ENCODE assay signal across 25 cellular contexts in the genomic region with DNA sequence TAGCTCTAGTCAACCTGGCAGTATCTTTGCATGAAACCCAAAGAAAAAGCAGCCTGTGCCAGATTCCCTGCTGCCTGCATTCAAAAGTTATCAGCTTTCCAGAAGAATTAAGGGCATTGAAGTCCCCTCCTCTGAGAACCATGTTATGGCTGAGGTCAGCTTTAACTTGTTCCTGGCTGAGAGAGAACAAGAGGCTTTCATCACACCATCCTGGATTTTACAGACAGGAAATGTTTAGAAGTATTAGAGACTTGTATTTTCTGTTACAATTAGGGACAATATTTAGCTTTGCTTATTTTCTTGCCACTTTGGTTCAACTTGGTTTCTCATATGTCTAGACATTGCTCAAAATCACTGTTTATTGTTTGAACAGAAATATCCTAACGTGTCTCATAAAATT.
"Had no signal": no experiment of that assay in that cellular context is flagged by ENCODE, and none has a peak within 500 bp of the region (broad histone marks: within the 10 kb centered on the region; RNA-seq: fewer than 3 reads in every experiment).

No MANE protein-coding gene starts in this region.

- H3K36me3 Mint-ChIP-seq: brain; naive thymus-derived CD8-positive, alpha-beta T cell; type B pancreatic cell had no signal

- H3K27me3 Mint-ChIP-seq: brain, type B pancreatic cell had no signal

- H3K4me3 Mint-ChIP-seq: activated CD8-positive, alpha-beta T cell treated with anti-CD3 and anti-CD28 coated beads, Interleukin-2, amount 10 ng/mL, durations not matched to agents 7 days and 5 days; activated T-helper 1 cell treated with anti-CD3 and anti-CD28 coated beads, Interleukin-12 subunit alpha, Interleukin-12 subunit beta, Interleukin-2, Interleukin-4 antibody, amounts not matched to agents 30 ng/mL and 10 ng/mL and 1 ng/mL, durations not matched to agents 14 hours and 24 hours and 36 hours; brain; naive thymus-derived CD8-positive, alpha-beta T cell; type B pancreatic cell had no signal

- H3K27ac Mint-ChIP-seq: activated CD8-positive, alpha-beta T cell treated with anti-CD3 and anti-CD28 coated beads, Interleukin-2, amount 10 ng/mL, durations not matched to agents 7 days and 5 days; activated T-helper 1 cell treated with anti-CD3 and anti-CD28 coated beads, Interleukin-12 subunit alpha, Interleukin-12 subunit beta, Interleukin-2, Interleukin-4 antibody, amounts not matched to agents 30 ng/mL and 10 ng/mL and 1 ng/mL, durations not matched to agents 14 hours and 24 hours and 36 hours; naive thymus-derived CD8-positive, alpha-beta T cell; type B pancreatic cell had no signal

- H3K9me3 Mint-ChIP-seq: activated T-helper 1 cell treated with anti-CD3 and anti-CD28 coated beads, Interleukin-12 subunit alpha, Interleukin-12 subunit beta, Interleukin-2, Interleukin-4 antibody, amounts not matched to agents 30 ng/mL and 10 ng/mL and 1 ng/mL, durations not matched to agents 14 hours and 24 hours and 36 hours; brain; naive thymus-derived CD8-positive, alpha-beta T cell; type B pancreatic cell had no signal

- FAIRE-seq: small intestine had no signal

- H3K4me1 ChIP-seq: left lung, parathyroid adenoma had no signal

- H2AFZ ChIP-seq: parathyroid adenoma had no signal

- H3K27me3 ChIP-seq: esophagus squamous epithelium, heart left ventricle, left lung, right lobe of liver had no signal

- H3K9me3 ChIP-seq: esophagus squamous epithelium, heart left ventricle, left lung, right lobe of liver, thoracic aorta had no signal

- H3K27ac ChIP-seq: esophagus squamous epithelium, heart left ventricle, left lung, parathyroid adenoma, right lobe of liver, thoracic aorta had no signal

- H3K9ac ChIP-seq: parathyroid adenoma had no signal

- H3K79me2 ChIP-seq: parathyroid adenoma had no signal

- H3K4me3 ChIP-seq: esophagus squamous epithelium, heart left ventricle, left lung, lung, right lobe of liver, thoracic aorta had no signal

- DNase-seq: activated CD4-positive, alpha-beta T cell treated with anti-CD3 and anti-CD28 coated beads for 1 hour; activated CD4-positive, alpha-beta T cell treated with anti-CD3 and anti-CD28 coated beads, Interleukin-2, amount 50 U/mL, for 1 hour; activated CD8-positive, alpha-beta T cell treated with anti-CD3 and anti-CD28 coated beads, Interleukin-2, amount 10 ng/mL, durations not matched to agents 7 days and 5 days; activated gamma-delta T cell; activated naive CD4-positive, alpha-beta T cell treated with anti-CD3 and anti-CD28 coated beads, Interleukin-2, amount 50 U/mL, for 16 hours; anterior cingulate cortex; caudate nucleus; dermis blood vessel endothelial cell; effector memory CD4-positive, alpha-beta T cell; esophagus squamous epithelium; heart left ventricle; left lung; naive thymus-derived CD8-positive, alpha-beta T cell; right lobe of liver; small intestine; stimulated activated CD4-positive, alpha-beta T cell treated with anti-CD3 and anti-CD28 coated beads, Interleukin-2, amount 100 ng/mL, for 48 hours; stimulated activated naive CD4-positive, alpha-beta T cell treated with Interleukin-2 at 50 U/mL for 16 hours; T-helper 1 cell; T-helper 9 cell had no signal

- H3K36me3 ChIP-seq: esophagus squamous epithelium, heart left ventricle, left lung, right lobe of liver, thoracic aorta had no signal

- ATAC-seq: activated CD8-positive, alpha-beta T cell treated with anti-CD3 and anti-CD28 coated beads, Interleukin-2, amount 10 ng/mL, durations not matched to agents 7 days and 5 days; heart left ventricle; left lung; naive thymus-derived CD8-positive, alpha-beta T cell had no signal
